Comparison of ENCODE assay signal across 1 cellular context in genomic region chr19:31408460-31409124, GRCh38.
TF ChIP-seq lines count a peak whose summit lies in the region.

No MANE protein-coding gene starts in this region.

TF ChIP-seq in SK-N-SH treated with all-trans-retinoic acid at 6 μM for 48 hours, 23 proteins besides CTCF, POLR2A, EP300 and RAD21 (continued from another document):
- TF ChIP-seq CSRNP3 (CRISPR knock-in tag; IDR thresholded peaks at IDR 0.05): no peak
- TF ChIP-seq ISL1 (CRISPR knock-in tag; IDR thresholded peaks at IDR 0.05): no peak
- TF ChIP-seq OSR1 (CRISPR knock-in tag; IDR thresholded peaks at IDR 0.05): no peak
- TF ChIP-seq ZNF8 (CRISPR knock-in tag; IDR thresholded peaks at IDR 0.05): no peak
- no peak for TF ChIP-seq ZFP30 (CRISPR knock-in tag; IDR thresholded peaks at IDR 0.05)
- no peak for TF ChIP-seq TOX (CRISPR knock-in tag; IDR thresholded peaks at IDR 0.05; ENCODE audit: borderline replicate concordance)
- no peak for TF ChIP-seq TCF4 (CRISPR knock-in tag; IDR thresholded peaks at IDR 0.05; ENCODE audit: borderline replicate concordance)
